In genomic region chr11:57496109-57496820, GRCh38 we compare ENCODE assay signal across 31 cellular contexts. TPM values are rescaled to one million over a fixed set of nuclear protein-coding genes. Genes with fewer than 3 reads are reported as not detected.
A peak's percentile ranks its signal among the peaks of the same experiment; 100 is the strongest.
DNase-seq lines count a peak whose midpoint lies in the region; ATAC-seq and TF ChIP-seq lines count a peak whose summit lies in the region.
"Had no signal": no experiment of that assay in that cellular context is flagged by ENCODE, and none has a peak within 500 bp of the region (broad histone marks: within the 10 kb centered on the region; RNA-seq: fewer than 3 reads in every experiment).

No MANE protein-coding gene starts in this region.

- H4K5ac ChIP-seq in mesendoderm (ENCODE audit: low read length): no peak overlapping the region

- peak overlapping the region; percentile 20 for H2AK5ac ChIP-seq in mesendoderm (ENCODE audit: low read length)

- no peak overlapping the region for H3K4me2 ChIP-seq in mesendoderm (ENCODE audit: low read length)

- no peak overlapping the region for H3K23ac ChIP-seq in mesendoderm (ENCODE audit: low read length)

- H3K4me3 Mint-ChIP-seq in activated naive CD8-positive, alpha-beta T cell treated with anti-CD3 and anti-CD28 coated beads, Interleukin-2, amount 50 U/mL, for 24 hours: no peak overlapping the region
- H3K4me3 Mint-ChIP-seq in effector memory CD8-positive, alpha-beta T cell: no peak overlapping the region
- H3K4me3 Mint-ChIP-seq: activated naive CD8-positive, alpha-beta T cell; activated T-cell treated with anti-CD3 and anti-CD28 coated beads, Interleukin-2, amount 50 U/mL, for 4 hours; CD8-positive, alpha-beta memory T cell; IgD-negative memory B cell; naive B cell; stimulated activated naive CD8-positive, alpha-beta T cell treated with anti-CD3 and anti-CD28 coated beads, Interleukin-15, amount 100 ng/mL, for 72 hours had no signal

- no peak overlapping the region for H2BK15ac ChIP-seq in mesendoderm (replicated peaks; ENCODE audit: low read depth)

- peak overlapping the region; percentile 86; the same call in 1 of the 2 replicates for H3K27ac ChIP-seq in C4-2B
- H3K27ac ChIP-seq in mesendoderm (ENCODE audit: low read depth, low read length): no peak overlapping the region
- H3K27ac ChIP-seq: esophagus muscularis mucosa, foreskin keratinocyte, SJSA1, tibial nerve had no signal

- H3K18ac ChIP-seq in mesendoderm (ENCODE audit: low read length): no peak overlapping the region

- H3K79me1 ChIP-seq in mesendoderm (ENCODE audit: low read length): no peaks in the 10 kb centered on the region

- H3K27me3 ChIP-seq in mesendoderm (ENCODE audit: insufficient read depth, low read length, poor library complexity): no peaks in the 10 kb centered on the region
- H3K27me3 ChIP-seq: esophagus muscularis mucosa, foreskin keratinocyte, SJSA1, tibial nerve had no signal

- peaks cover 12% of the 10 kb centered on the region for H3K4me1 ChIP-seq in mesendoderm (ENCODE audit: control insufficient read depth, low read depth, low read length)
- H3K4me1 ChIP-seq: foreskin keratinocyte had no signal

- no peak overlapping the region for H3K4ac ChIP-seq in mesendoderm (ENCODE audit: low read depth, low read length)

- TF ChIP-seq CTCF in C4-2B (conservative IDR thresholded peaks at IDR 0.05): no peak

- H3K4me3 ChIP-seq in mesendoderm (ENCODE audit: low read length): no peak overlapping the region
- H3K4me3 ChIP-seq: esophagus muscularis mucosa, SJSA1, tibial nerve had no signal

- no peak overlapping the region for H3K9ac ChIP-seq in mesendoderm (ENCODE audit: low read length)

- H3K4me1 Mint-ChIP-seq in activated naive CD8-positive, alpha-beta T cell treated with anti-CD3 and anti-CD28 coated beads, Interleukin-2, amount 50 U/mL, for 24 hours: peaks cover 15% of the 10 kb centered on the region
- H3K4me1 Mint-ChIP-seq in effector memory CD8-positive, alpha-beta T cell (ENCODE audit: low read depth in 2 of 2): peaks cover 0 to 4% of the 10 kb centered on the region in 2 donors
- H3K4me1 Mint-ChIP-seq: CD8-positive, alpha-beta memory T cell had no signal

- no peak overlapping the region for H2BK5ac ChIP-seq in mesendoderm (ENCODE audit: low read length)

- H3K9me3 Mint-ChIP-seq in activated naive CD8-positive, alpha-beta T cell treated with anti-CD3 and anti-CD28 coated beads, Interleukin-2, amount 50 U/mL, for 24 hours: no peaks in the 10 kb centered on the region
- no peaks in the 10 kb centered on the region for H3K9me3 Mint-ChIP-seq in effector memory CD8-positive, alpha-beta T cell
- H3K9me3 Mint-ChIP-seq: activated T-cell treated with anti-CD3 and anti-CD28 coated beads, Interleukin-2, amount 50 U/mL, for 4 hours; CD8-positive, alpha-beta memory T cell; IgD-negative memory B cell; naive B cell; stimulated activated naive CD8-positive, alpha-beta T cell treated with anti-CD3 and anti-CD28 coated beads, Interleukin-15, amount 100 ng/mL, for 72 hours had no signal

- no CpG with 5 or more reads among the region's 9 CpGs for WGBS in mesendoderm (ENCODE audit: extremely low coverage, insufficient coverage, low lambda C conversion rate)

- H3K79me2 ChIP-seq in mesendoderm (ENCODE audit: control insufficient read depth, insufficient read depth, low read length): no peaks in the 10 kb centered on the region

- H3K27me3 Mint-ChIP-seq in activated naive CD8-positive, alpha-beta T cell treated with anti-CD3 and anti-CD28 coated beads, Interleukin-2, amount 50 U/mL, for 24 hours: no peaks in the 10 kb centered on the region
- H3K27me3 Mint-ChIP-seq in effector memory CD8-positive, alpha-beta T cell: no peaks in the 10 kb centered on the region
- H3K27me3 Mint-ChIP-seq: activated naive CD8-positive, alpha-beta T cell; CD8-positive, alpha-beta memory T cell; IgD-negative memory B cell; naive B cell; stimulated activated naive CD8-positive, alpha-beta T cell treated with anti-CD3 and anti-CD28 coated beads, Interleukin-15, amount 100 ng/mL, for 72 hours had no signal

- H3K27ac Mint-ChIP-seq in activated naive CD8-positive, alpha-beta T cell treated with anti-CD3 and anti-CD28 coated beads, Interleukin-2, amount 50 U/mL, for 24 hours: peak overlapping the region; percentile 5
- H3K27ac Mint-ChIP-seq in effector memory CD8-positive, alpha-beta T cell: no peak overlapping the region
- H3K27ac Mint-ChIP-seq: activated naive CD8-positive, alpha-beta T cell; IgD-negative memory B cell had no signal

- no peak for ATAC-seq in activated naive CD8-positive, alpha-beta T cell treated with anti-CD3 and anti-CD28 coated beads, Interleukin-2, amount 50 U/mL, for 24 hours
- no peak for ATAC-seq in HG02678 (IDR thresholded peaks at IDR 0.05; ENCODE audit: unreplicated experiment)
- ATAC-seq in effector memory CD8-positive, alpha-beta T cell (replicated peaks): no peak
- ATAC-seq: activated T-cell treated with anti-CD3 and anti-CD28 coated beads, Interleukin-2, amount 50 U/mL, for 4 hours; foreskin keratinocyte; stimulated activated naive CD8-positive, alpha-beta T cell treated with anti-CD3 and anti-CD28 coated beads, Interleukin-15, amount 100 ng/mL, for 72 hours had no signal

- no peak overlapping the region for H2BK120ac ChIP-seq in mesendoderm (ENCODE audit: low read depth, low read length)

- peaks cover 30% of the 10 kb centered on the region for H3K36me3 Mint-ChIP-seq in activated naive CD8-positive, alpha-beta T cell treated with anti-CD3 and anti-CD28 coated beads, Interleukin-2, amount 50 U/mL, for 24 hours (ENCODE audit: low read depth)
- peaks cover 11% of the 10 kb centered on the region for H3K36me3 Mint-ChIP-seq in effector memory CD8-positive, alpha-beta T cell (ENCODE audit: insufficient read depth)

- H3K56ac ChIP-seq in mesendoderm (ENCODE audit: low read length): peak overlapping the region; percentile 30

- DNase-seq in NCI-H82 (lab: John Stamatoyannopoulos, UW): peak; percentile 76
- no peak for DNase-seq in NCI-H82 treated with DMSO at 0.1 percent for 48 hours (lab: John Stamatoyannopoulos, UW; ENCODE audit: unreplicated experiment)
- no peak for DNase-seq in activated naive CD8-positive, alpha-beta T cell treated with anti-CD3 and anti-CD28 coated beads, Interleukin-2, amount 50 U/mL, for 24 hours
- no peak for DNase-seq in mesendoderm
- no peak for DNase-seq in effector memory CD8-positive, alpha-beta T cell
- DNase-seq in AG08396 (ENCODE audit: low spot score): no peak
- DNase-seq: activated CD8-positive, alpha-beta memory T cell treated with anti-CD3 and anti-CD28 coated beads for 24 hours; activated T-cell treated with anti-CD3 and anti-CD28 coated beads, Interleukin-2, amount 50 U/mL, for 4 hours; caudate nucleus; CD8-positive, alpha-beta memory T cell; cortex of kidney; foreskin keratinocyte; H7; naive B cell; NCI-H1092; NCI-H187; NCI-H226; NCI-H774; occipital lobe; RPMI8226; small intestine; stimulated activated CD4-positive, alpha-beta T cell treated with anti-CD3 and anti-CD28 coated beads, Interleukin-1b, Interleukin-23, amount 100 ng/mL, for 48 hours; stimulated activated CD8-positive, alpha-beta memory T cell treated with anti-CD3 and anti-CD28 coated beads, Interleukin-4, amount 100 ng/mL, for 48 hours; stimulated activated naive CD8-positive, alpha-beta T cell treated with anti-CD3 and anti-CD28 coated beads, Interleukin-15, amount 100 ng/mL, for 72 hours had no signal

- no peak overlapping the region for H4K8ac ChIP-seq in mesendoderm (ENCODE audit: low read depth, low read length)

- no peaks in the 10 kb centered on the region for H3K36me3 ChIP-seq in mesendoderm (ENCODE audit: control insufficient read depth, insufficient read depth, low read length)

RNA-seq across cellular contexts. Expression of gene SLC43A1, which starts 19.2 kb away (rescaled TPM):
- 11.1 TPM for polyA plus RNA-seq in mesendoderm (2013, experiment 1 of 2)
- 10.7 TPM for polyA plus RNA-seq in mesendoderm (2013, experiment 2 of 2)

RNA-seq across cellular contexts. Expression of gene TIMM10, which starts 34.3 kb away (rescaled TPM):
- polyA plus RNA-seq in mesendoderm (2013, experiment 1 of 2): 168 TPM
- 163 TPM for polyA plus RNA-seq in mesendoderm (2013, experiment 2 of 2)

RNA-seq across cellular contexts. Expression of gene RTN4RL2, which starts 35.9 kb away (rescaled TPM):
- polyA plus RNA-seq in mesendoderm (2013, experiment 1 of 2): 4.2 TPM
- polyA plus RNA-seq in mesendoderm (2013, experiment 2 of 2): 4.5 TPM

RNA-seq across cellular contexts. Expression of gene SMTNL1, which starts 41.1 kb away (rescaled TPM):
- 0.18 TPM for polyA plus RNA-seq in mesendoderm (2013, experiment 1 of 2)
- polyA plus RNA-seq in mesendoderm (2013, experiment 2 of 2): 0.13 TPM
- polyA plus RNA-seq: foreskin keratinocyte, small intestine had no signal
